8 cellular contexts compared by ENCODE assay signal in genomic region chr19:38649305-38650179, GRCh38. TPM values are rescaled to one million over a fixed set of nuclear protein-coding genes. Genes with fewer than 3 reads are reported as not detected.
DNase-seq lines count a peak whose midpoint lies in the region; ATAC-seq, FAIRE-seq and TF ChIP-seq lines count a peak whose summit lies in the region.

No MANE protein-coding gene starts in this region.

- peaks cover 6% of the 10 kb centered on the region for H3K36me3 Mint-ChIP-seq in activated CD4-positive, alpha-beta memory T cell treated with anti-CD3 and anti-CD28 coated beads for 36 hours

- DNase-seq in H7 (peak; percentile 55), heart right ventricle (peak in 1 of 2 donors; percentile 29), sigmoid colon (no peak), medulla oblongata (ENCODE audit: extremely low spot score) (no peak)
- DNase-seq in activated CD4-positive, alpha-beta memory T cell treated with anti-CD3 and anti-CD28 coated beads for 36 hours: no peak

- CTCF ChIA-PET in activated CD4-positive, alpha-beta memory T cell treated with anti-CD3 and anti-CD28 coated beads for 36 hours (lab: Charles Lee): interaction anchor here (1.0 to 2.9 kb wide), 3 partner anchors 12 to 281 kb away, joined by 3 to 22 read pairs (median 3); partner anchors contain the start of genes MRPS12 and SARS2

- ATAC-seq in heart right ventricle (peak in 7 of 8 donors; percentile 2 to 39 (median 16)), HG03520 (IDR thresholded peaks at IDR 0.05; ENCODE audit: unreplicated experiment) (no peak), HG02973 (IDR thresholded peaks at IDR 0.05; ENCODE audit: unreplicated experiment) (no peak)

- H3K27me3 ChIP-seq in H7 (ENCODE audit: control insufficient read depth, insufficient read depth, low read length) (no peaks in the 10 kb centered on the region), heart right ventricle (no peaks in the 10 kb centered on the region), sigmoid colon (no peaks in the 10 kb centered on the region)

- peaks cover 18 to 61% (median 57%) of the 10 kb centered on the region in 9 donors for H3K4me1 ChIP-seq in heart right ventricle
- peaks cover 0 to 61% (median 54%) of the 10 kb centered on the region in 4 donors for H3K4me1 ChIP-seq in sigmoid colon

- intact Hi-C loops in activated CD4-positive, alpha-beta memory T cell treated with anti-CD3 and anti-CD28 coated beads for 36 hours (cut with micrococcal nuclease): no loop called here
- intact Hi-C loops in heart right ventricle (cut with DNase I): loop anchor here (2.0 to 10.0 kb wide), 13 partner anchors 43 to 283 kb away; partner anchors contain the start of genes ECH1 (in 3 of the 10), HNRNPL (in 1 of the 10), MRPS12 (in 1 of the 10) and SARS2 (in 1 of the 10)
- intact Hi-C loops in sigmoid colon (cut with DNase I): loop anchor here (2.0 to 10.0 kb wide), 6 partner anchors 43 to 755 kb away; partner anchors contain the start of genes ECH1, NFKBIB, SIRT2 and ZFP36

- peaks cover 48% of the 10 kb centered on the region for H3K4me1 Mint-ChIP-seq in activated CD4-positive, alpha-beta memory T cell treated with anti-CD3 and anti-CD28 coated beads for 36 hours (ENCODE audit: low read depth)

- WGBS in heart right ventricle, 2 donors: 2 to 6% methylated on average over 15 of the region's 15 CpGs
- WGBS in sigmoid colon, 2 donors: 5 to 28% methylated on average over 15 of the region's 15 CpGs

- H3K27ac ChIP-seq in heart right ventricle (peak overlapping the region; percentile 77 to 99 (median 96)), sigmoid colon (peak overlapping the region; percentile 96 to 100 (median 98))

- FAIRE-seq in A204.1 (lab: Jason Lieb, UNC): peak; percentile 72

- peak in 1 of 2 donors; percentile 41 for TF ChIP-seq POLR2A in sigmoid colon (IDR thresholded peaks at IDR 0.05)

- H3K36me3 ChIP-seq in H7 (replicated peaks; ENCODE audit: control insufficient read depth, insufficient read depth, low read length) (no peaks in the 10 kb centered on the region), heart right ventricle (peaks cover 0 to 8% (median 0%) of the 10 kb centered on the region in 9 donors), sigmoid colon (no peaks in the 10 kb centered on the region)

- no peak for TF ChIP-seq EP300 in sigmoid colon (IDR thresholded peaks at IDR 0.05)

- H3K4me3 Mint-ChIP-seq in activated CD4-positive, alpha-beta memory T cell treated with anti-CD3 and anti-CD28 coated beads for 36 hours: peak overlapping the region; percentile 94

- no peaks in the 10 kb centered on the region for H3K9me3 Mint-ChIP-seq in activated CD4-positive, alpha-beta memory T cell treated with anti-CD3 and anti-CD28 coated beads for 36 hours

- no peak for TF ChIP-seq CTCF in heart right ventricle (IDR thresholded peaks at IDR 0.05)
- no peak for TF ChIP-seq CTCF in sigmoid colon (IDR thresholded peaks at IDR 0.05)

- no peaks in the 10 kb centered on the region for H3K9me3 ChIP-seq in heart right ventricle
- no peaks in the 10 kb centered on the region for H3K9me3 ChIP-seq in sigmoid colon

- H3K4me3 ChIP-seq in H7 (ENCODE audit: insufficient read depth, low read depth, low read length): peak overlapping the region; percentile 96
- peak overlapping the region; percentile 74 to 99 (median 86) for H3K4me3 ChIP-seq in heart right ventricle
- peak overlapping the region; percentile 95 to 100 (median 98) for H3K4me3 ChIP-seq in sigmoid colon

- POLR2A ChIA-PET in activated CD4-positive, alpha-beta memory T cell treated with anti-CD3 and anti-CD28 coated beads for 36 hours (lab: Charles Lee): interaction anchor here (0.8 to 1.9 kb wide), 4 partner anchors 19 to 37 kb away, joined by 3 to 6 read pairs (median 4); partner anchors contain the start of gene MAP4K1

- peak overlapping the region; percentile 23 for H3K27ac Mint-ChIP-seq in activated CD4-positive, alpha-beta memory T cell treated with anti-CD3 and anti-CD28 coated beads for 36 hours

- no peaks in the 10 kb centered on the region for H3K27me3 Mint-ChIP-seq in activated CD4-positive, alpha-beta memory T cell treated with anti-CD3 and anti-CD28 coated beads for 36 hours

RNA-seq across cellular contexts. Expression of gene ACTN4, which starts 2.1 kb away (rescaled TPM):
- 163 and 226 TPM in 2 replicates for total RNA-seq in H7 (2014; rRNA removed; shearing (Covaris generic))
- total RNA-seq in activated CD4-positive, alpha-beta memory T cell treated with anti-CD3 and anti-CD28 coated beads for 36 hours: 100 to 1,000 TPM; 267 to 270 TPM
- total RNA-seq in heart right ventricle (100 to 1,000 TPM; 129 to 291 (median 149) TPM), sigmoid colon (100 to 1,000 TPM; 131 to 328 (median 197) TPM)
- polyA plus RNA-seq in heart right ventricle (100 to 1,000 TPM in 1 of 2 donors, 10 to 100 TPM in 1; 92.4 to 189 TPM), sigmoid colon (100 to 1,000 TPM; 122 to 456 (median 176) TPM)

RNA-seq across cellular contexts. Expression of gene EIF3K, which starts 30.6 kb away (rescaled TPM):
- 408 and 422 TPM in 2 replicates for total RNA-seq in H7 (2014; rRNA removed; shearing (Covaris generic))
- 100 to 1,000 TPM; 273 to 287 TPM for total RNA-seq in activated CD4-positive, alpha-beta memory T cell treated with anti-CD3 and anti-CD28 coated beads for 36 hours
- 100 to 1,000 TPM; 505 to 677 (median 631) TPM for total RNA-seq in heart right ventricle
- polyA plus RNA-seq in heart right ventricle: 100 to 1,000 TPM; 572 to 845 TPM
- total RNA-seq in sigmoid colon: 100 to 1,000 TPM; 469 to 803 (median 546) TPM
- polyA plus RNA-seq in sigmoid colon: 100 to 1,000 TPM; 498 to 637 (median 574) TPM

RNA-seq across cellular contexts. Expression of gene MAP4K1, which starts 31.8 kb away (rescaled TPM):
- total RNA-seq in H7 (2014; rRNA removed; shearing (Covaris generic)): 8.2 and 13.7 TPM in 2 replicates
- total RNA-seq in activated CD4-positive, alpha-beta memory T cell treated with anti-CD3 and anti-CD28 coated beads for 36 hours: 100 to 1,000 TPM; 205 TPM
- total RNA-seq in heart right ventricle: 1 to 10 TPM in 8 of 10 donors, under 1 TPM in 2; 0.52 to 9.1 (median 1.5) TPM
- 1 to 10 TPM in 1 of 2 donors, under 1 TPM in 1; 0.99 to 2.1 TPM for polyA plus RNA-seq in heart right ventricle
- 1 to 10 TPM; 1.2 to 8.9 (median 1.3) TPM for total RNA-seq in sigmoid colon
- polyA plus RNA-seq in sigmoid colon: 10 to 100 TPM in 1 of 3 donors, 1 to 10 TPM in 2; 1.6 to 29.7 (median 4.8) TPM

Comparison
In these comparisons a context has a peak if more than half of its experiments do, and no peak if none do; other contexts are left out.
1. ATAC-seq: peak in heart right ventricle (7 of 8); none in HG03520 (single experiment) and HG02973 (single experiment).
2. RNA of gene MAP4K1, which starts 31.8 kb away (total RNA-seq): 205 TPM in activated CD4-positive, alpha-beta memory T cell treated with anti-CD3 and anti-CD28 coated beads for 36 hours; 8.2 to 13.7 TPM in H7, 0.52 to 9.1 TPM in heart right ventricle and 1.2 to 8.9 TPM in sigmoid colon; every median in the first group is over 10 times any median in the second.
3. Peak in every context shown above with its lines, with median percentiles within 50 percentile points of each other: H3K4me3 ChIP-seq.